Comparison of ENCODE assay signal across 10 cellular contexts in genomic region chr11:79092791-79093313, GRCh38.
DNase-seq lines count a peak whose midpoint lies in the region; ATAC-seq, FAIRE-seq and TF ChIP-seq lines count a peak whose summit lies in the region.
"Had no signal": no experiment of that assay in that cellular context is flagged by ENCODE, and none has a peak within 500 bp of the region (broad histone marks: within the 10 kb centered on the region; RNA-seq: fewer than 3 reads in every experiment).

No MANE protein-coding gene starts in this region.

- peak; percentile 98 for FAIRE-seq in bronchial epithelial cell (lab: Jason Lieb, UNC)
- no peak for FAIRE-seq in HTR-8/SVneo (lab: Jason Lieb, UNC)

- no peaks in the 10 kb centered on the region for H3K27me3 ChIP-seq in bronchial epithelial cell (ENCODE audit: control insufficient read depth, insufficient read depth, low read length)

- H3K9me3 ChIP-seq in mucosa of descending colon: no peaks in the 10 kb centered on the region

- no peaks in the 10 kb centered on the region for H3K4me1 ChIP-seq in mucosa of descending colon (ENCODE audit: low read depth)

- intact Hi-C loops in mucosa of descending colon (cut with DNase I, micrococcal nuclease): loop anchor here in 1 of 2 donors (10.0 kb wide), 1 partner anchor 448 kb away; no protein-coding TSS in a partner anchor

- DNase-seq in EL (peak; percentile 98), NB4 (ENCODE audit: low read depth) (peak; percentile 91), bronchial epithelial cell (ENCODE audit: low read depth) (peak; percentile 100), mucosa of descending colon (peak in 1 of 3 donors; percentile 5), NCI-H1092 treated with DMSO at 0.1 percent for 48 hours (lab: John Stamatoyannopoulos, UW) (no peak), HTR-8/SVneo (ENCODE audit: insufficient read length, low spot score) (no peak)
- DNase-seq: effector CD8-positive, alpha-beta T cell; NCI-H2107 had no signal

- no peak for TF ChIP-seq CTCF in NB4 (IDR thresholded peaks at IDR 0.05; ENCODE audit: low read depth, low read length)
- no peak for TF ChIP-seq CTCF in bronchial epithelial cell (IDR thresholded peaks at IDR 0.05; ENCODE audit: insufficient read depth, low read length, severe bottlenecking)
- TF ChIP-seq CTCF in mucosa of descending colon (IDR thresholded peaks at IDR 0.05): no peak

- H3K36me3 ChIP-seq in bronchial epithelial cell (ENCODE audit: control insufficient read depth, insufficient read depth, low read length) (no peaks in the 10 kb centered on the region), mucosa of descending colon (ENCODE audit: low read depth) (no peaks in the 10 kb centered on the region)

- no peak for TF ChIP-seq POLR2A in NB4 (IDR thresholded peaks at IDR 0.05; ENCODE audit: extremely low read depth, insufficient read length)

- H3K4me3 ChIP-seq in NB4 (ENCODE audit: low read depth, low read length) (no peak overlapping the region), bronchial epithelial cell (ENCODE audit: low read depth, low read length) (no peak overlapping the region), mucosa of descending colon (no peak overlapping the region)

- ATAC-seq in mucosa of descending colon (peak; percentile 10), HG03139 (IDR thresholded peaks at IDR 0.05; ENCODE audit: unreplicated experiment) (no peak), GM21825 (IDR thresholded peaks at IDR 0.05; ENCODE audit: unreplicated experiment) (no peak)

Comparison
In these comparisons a context has a peak if more than half of its experiments do, and no peak if none do; other contexts are left out.
1. DNase-seq: peak in EL (single experiment), NB4 (single experiment) and bronchial epithelial cell (single experiment); none in NCI-H1092 treated with DMSO at 0.1 percent for 48 hours (single experiment) and HTR-8/SVneo (single experiment).